In the genomic region with DNA sequence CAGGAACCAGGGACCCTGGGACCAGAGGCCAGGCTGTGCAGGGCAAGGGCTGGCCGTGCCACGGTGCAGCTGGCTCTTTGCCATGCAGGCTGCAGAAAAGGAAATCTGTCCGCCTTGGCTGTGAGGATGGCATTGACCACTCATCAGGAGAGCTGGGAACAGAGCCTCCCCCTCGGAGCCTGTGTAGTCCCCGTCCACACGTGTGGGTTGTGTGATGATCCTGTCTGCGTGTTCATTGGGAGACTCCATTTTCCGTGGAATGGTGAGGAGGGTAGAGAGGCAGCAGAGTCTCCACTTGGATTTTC, we compare ENCODE assay signal across 13 cellular contexts. TPM values are rescaled to one million over a fixed set of nuclear protein-coding genes. Genes with fewer than 3 reads are reported as not detected.
DNase-seq lines count a peak whose midpoint lies in the region; ATAC-seq and TF ChIP-seq lines count a peak whose summit lies in the region.
"Had no signal": no experiment of that assay in that cellular context is flagged by ENCODE, and none has a peak within 500 bp of the region (broad histone marks: within the 10 kb centered on the region; RNA-seq: fewer than 3 reads in every experiment).

No MANE protein-coding gene starts in this region.

- 47 to 57% methylated on average over 8 of the region's 8 CpGs for WGBS in tibial nerve, 2 donors

- H3K4me1 ChIP-seq in right atrium auricular region (peaks cover 0 to 21% of the 10 kb centered on the region in 2 donors), tibial nerve (peaks cover 0 to 81% (median 29%) of the 10 kb centered on the region in 4 donors), gastrocnemius medialis (peaks cover 25 to 31% of the 10 kb centered on the region in 2 donors)

- H3K9me3 ChIP-seq in right atrium auricular region: no peaks in the 10 kb centered on the region
- H3K9me3 ChIP-seq in tibial nerve: no peaks in the 10 kb centered on the region
- no peaks in the 10 kb centered on the region for H3K9me3 ChIP-seq in gastrocnemius medialis
- H3K9me3 ChIP-seq: HAP-1 had no signal

- no peak overlapping the region for H3K4me3 ChIP-seq in right atrium auricular region
- no peak overlapping the region for H3K4me3 ChIP-seq in tibial nerve
- no peak overlapping the region for H3K4me3 ChIP-seq in gastrocnemius medialis
- H3K4me3 ChIP-seq: HAP-1 had no signal

- H3K36me3 ChIP-seq in right atrium auricular region (no peaks in the 10 kb centered on the region), tibial nerve (no peaks in the 10 kb centered on the region), gastrocnemius medialis (no peaks in the 10 kb centered on the region)
- H3K36me3 ChIP-seq: HAP-1 had no signal

- no peak for TF ChIP-seq POLR2A in tibial nerve (IDR thresholded peaks at IDR 0.05)
- TF ChIP-seq POLR2A in gastrocnemius medialis (IDR thresholded peaks at IDR 0.05): no peak

- no peak for TF ChIP-seq EP300 in tibial nerve (IDR thresholded peaks at IDR 0.05)

- TF ChIP-seq CTCF in right atrium auricular region (IDR thresholded peaks at IDR 0.05) (no peak), tibial nerve (IDR thresholded peaks at IDR 0.05) (no peak), gastrocnemius medialis (IDR thresholded peaks at IDR 0.05 in 4 of 5, conservative IDR thresholded peaks at IDR 0.05 in 1 of 5) (no peak)

- in situ Hi-C loops in gastrocnemius medialis (cut with MboI; ENCODE audit: low sequenced_read_pairs in 4 of 4): no loop called here

- intact Hi-C loops in Right ventricle myocardium inferior (cut with DNase I) (loop anchor here (5.0 kb wide), 1 partner anchor 44 kb away; no protein-coding TSS in a partner anchor), gastrocnemius medialis (cut with DNase I; ENCODE audit: low total_unique reads) (no loop called here)

- DNase-seq in Right ventricle myocardium inferior (ENCODE audit: missing footprints): no peak
- DNase-seq in right atrium auricular region (ENCODE audit: low spot score): no peak
- DNase-seq in caudate nucleus (lab: John Stamatoyannopoulos, UW): peak in 4 of 61 donors; percentile 20 to 38 (median 26)
- DNase-seq in left lobe of liver (ENCODE audit: low spot score): peak; percentile 70
- no peak for DNase-seq in tibial nerve (ENCODE audit: low spot score in 2 of 2)
- DNase-seq in gastrocnemius medialis: no peak
- DNase-seq: activated CD4-positive, alpha-beta T cell treated with anti-CD3 and anti-CD28 coated beads, Interleukin-2, amount 50 U/mL, for 48 hours; mammary epithelial cell; T-helper 9 cell had no signal

- H3K27me3 ChIP-seq in right atrium auricular region (no peaks in the 10 kb centered on the region), tibial nerve (no peaks in the 10 kb centered on the region), gastrocnemius medialis (no peaks in the 10 kb centered on the region)

- no peak overlapping the region for H3K27ac ChIP-seq in right atrium auricular region
- H3K27ac ChIP-seq in caudate nucleus (ENCODE audit: low read depth, low read length): peak overlapping the region; percentile 67
- H3K27ac ChIP-seq in tibial nerve: peak overlapping the region in 3 of 4 donors; percentile 13 to 72 (median 62)
- no peak overlapping the region for H3K27ac ChIP-seq in gastrocnemius medialis

- peak; percentile 17 for ATAC-seq in Right ventricle myocardium inferior
- no peak for ATAC-seq in left lobe of liver
- no peak for ATAC-seq in GM19467 (IDR thresholded peaks at IDR 0.05; ENCODE audit: unreplicated experiment)
- ATAC-seq in gastrocnemius medialis: no peak
- ATAC-seq in GM21390 (IDR thresholded peaks at IDR 0.05; ENCODE audit: unreplicated experiment): no peak
- ATAC-seq: activated T-helper 17 cell treated with anti-CD3 and anti-CD28 coated beads, Interleukin-2, amount 50 U/mL, for 72 hours had no signal

RNA-seq across cellular contexts. Expression of gene EHMT1, which starts 47.7 kb away (rescaled TPM):
- total RNA-seq in Right ventricle myocardium inferior: 30.5 TPM
- 10 to 100 TPM; 24.1 to 34.6 TPM for total RNA-seq in right atrium auricular region
- 64.2 TPM for total RNA-seq in left lobe of liver
- total RNA-seq in tibial nerve: 100 to 1,000 TPM in 3 of 4 donors, 10 to 100 TPM in 1; 96.4 to 136 (median 118) TPM
- 10 to 100 TPM; 38.6 to 77.8 (median 54.3) TPM for total RNA-seq in gastrocnemius medialis

Comparison
In these comparisons a context has a peak if more than half of its experiments do, and no peak if none do; other contexts are left out.
1. H3K27ac ChIP-seq: peak in caudate nucleus (single experiment) and tibial nerve (3 of 4); none in right atrium auricular region (0 of 2) and gastrocnemius medialis (0 of 4).